15 cellular contexts compared by ENCODE assay signal in the genomic region with DNA sequence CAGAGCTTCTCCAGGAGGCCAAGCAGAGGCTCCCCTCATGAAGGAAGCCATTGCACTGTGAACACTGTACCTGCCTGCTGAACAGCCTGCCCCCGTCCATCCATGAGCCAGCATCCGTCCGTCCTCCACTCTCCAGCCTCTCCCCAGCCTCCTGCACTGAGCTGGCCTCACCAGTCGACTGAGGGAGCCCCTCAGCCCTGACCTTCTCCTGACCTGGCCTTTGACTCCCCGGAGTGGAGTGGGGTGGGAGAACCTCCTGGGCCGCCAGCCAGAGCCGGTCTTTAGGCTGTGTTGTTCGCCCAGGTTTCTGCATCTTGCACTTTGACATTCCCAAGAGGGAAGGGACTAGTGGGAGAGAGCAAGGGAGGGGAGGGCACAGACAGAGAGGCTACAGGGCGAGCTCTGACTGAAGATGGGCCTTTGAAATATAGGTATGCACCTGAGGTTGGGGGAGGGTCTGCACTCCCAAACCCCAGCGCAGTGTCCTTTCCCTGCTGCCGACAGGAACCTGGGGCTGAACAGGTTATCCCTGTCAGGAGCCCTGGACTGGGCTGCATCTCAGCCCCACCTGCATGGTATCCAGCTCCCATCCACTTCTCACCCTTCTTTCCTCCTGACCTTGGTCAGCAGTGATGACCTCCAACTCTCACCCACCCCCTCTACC. TPM values are rescaled to one million over a fixed set of nuclear protein-coding genes. Genes with fewer than 3 reads are reported as not detected.
DNase-seq lines count a peak whose midpoint lies in the region; ATAC-seq and TF ChIP-seq lines count a peak whose summit lies in the region.
"Had no signal": no experiment of that assay in that cellular context is flagged by ENCODE, and none has a peak within 500 bp of the region (broad histone marks: within the 10 kb centered on the region; RNA-seq: fewer than 3 reads in every experiment).

No MANE protein-coding gene starts in this region.

- H3K27ac Mint-ChIP-seq in stimulated activated naive B cell treated with anti-CD40 and anti-IgM and Interleukin-4, amounts not matched to agents 10 μg/mL and 1 μg/mL and 100 μg/mL, for 72 hours: peak overlapping the region; percentile 79
- no peak overlapping the region for H3K27ac Mint-ChIP-seq in type B pancreatic cell

- H3K4me1 ChIP-seq in body of pancreas: peaks cover 61% of the 10 kb centered on the region

- TF ChIP-seq CTCF in body of pancreas (IDR thresholded peaks at IDR 0.05) (no peak), type B pancreatic cell (conservative IDR thresholded peaks at IDR 0.05) (no peak)

- ATAC-seq in body of pancreas (no peak), HG03354 (IDR thresholded peaks at IDR 0.05; ENCODE audit: poor library complexity, severe bottlenecking, unreplicated experiment) (no peak)
- ATAC-seq in stimulated activated naive B cell treated with anti-CD40 and anti-IgM and Interleukin-4, amounts not matched to agents 10 μg/mL and 1 μg/mL and 100 μg/mL, for 72 hours (replicated peaks): peak in 1 of 2 donors; percentile 0
- ATAC-seq: activated T-cell treated with anti-CD3 and anti-CD28 coated beads, Interleukin-2, amount 50 U/mL, for 4 hours had no signal

- H3K36me3 ChIP-seq in body of pancreas (replicated peaks in 1 of 2; ENCODE audit: insufficient read depth in 1 of 2, low read depth in 2 of 2): no peaks in the 10 kb centered on the region

- peak; percentile 13 for DNase-seq in D341Med (ENCODE audit: low spot score)
- DNase-seq in body of pancreas: no peak
- peak; percentile 80 for DNase-seq in mesenteric fat pad (ENCODE audit: low spot score)
- no peak for DNase-seq in stimulated activated naive B cell treated with anti-CD40 and anti-IgM and Interleukin-4, amounts not matched to agents 10 μg/mL and 1 μg/mL and 100 μg/mL, for 72 hours
- DNase-seq in A172 (ENCODE audit: low spot score): no peak
- no peak for DNase-seq in type B pancreatic cell (ENCODE audit: extremely low spot score, unreplicated experiment)
- no peak for DNase-seq in NCI-H82 (lab: John Stamatoyannopoulos, UW)
- DNase-seq: activated CD4-positive, CD25-positive, alpha-beta regulatory T cell treated with anti-CD3 and anti-CD28 coated beads, Interleukin-2, amount 50 U/mL, for 72 hours; activated T-cell treated with anti-CD3 and anti-CD28 coated beads, Interleukin-2, amount 50 U/mL, for 4 hours; aorta; dorsolateral prefrontal cortex; stimulated activated CD4-positive, alpha-beta T cell treated with anti-CD3 and anti-CD28 coated beads, Interleukin-4, amount 100 ng/mL, for 1 hour; stimulated activated naive CD4-positive, alpha-beta T cell treated with Interleukin-2 at 50 U/mL for 16 hours had no signal

- peaks cover 19 to 20% of the 10 kb centered on the region in 2 donors for H3K4me1 Mint-ChIP-seq in stimulated activated naive B cell treated with anti-CD40 and anti-IgM and Interleukin-4, amounts not matched to agents 10 μg/mL and 1 μg/mL and 100 μg/mL, for 72 hours
- H3K4me1 Mint-ChIP-seq in type B pancreatic cell (ENCODE audit: unreplicated experiment): peaks cover 15% of the 10 kb centered on the region

- no peak for TF ChIP-seq POLR2A in body of pancreas (IDR thresholded peaks at IDR 0.05)

- WGBS in body of pancreas, 2 donors: 80 to 81% methylated on average over 9 to 11 of the region's 11 CpGs

- intact Hi-C loops in body of pancreas (cut with DNase I): loop anchor here (10.0 kb wide), 1 partner anchor 45 kb away; no protein-coding TSS in a partner anchor

- no peaks in the 10 kb centered on the region for H3K27me3 ChIP-seq in body of pancreas
- H3K27me3 ChIP-seq: dorsolateral prefrontal cortex had no signal

- peaks cover 0 to 4% of the 10 kb centered on the region in 2 donors for H3K27me3 Mint-ChIP-seq in stimulated activated naive B cell treated with anti-CD40 and anti-IgM and Interleukin-4, amounts not matched to agents 10 μg/mL and 1 μg/mL and 100 μg/mL, for 72 hours
- no peaks in the 10 kb centered on the region for H3K27me3 Mint-ChIP-seq in type B pancreatic cell

- H3K9me3 ChIP-seq in body of pancreas: no peaks in the 10 kb centered on the region

- no peaks in the 10 kb centered on the region for H3K9me3 Mint-ChIP-seq in stimulated activated naive B cell treated with anti-CD40 and anti-IgM and Interleukin-4, amounts not matched to agents 10 μg/mL and 1 μg/mL and 100 μg/mL, for 72 hours
- no peaks in the 10 kb centered on the region for H3K9me3 Mint-ChIP-seq in type B pancreatic cell
- H3K9me3 Mint-ChIP-seq: activated T-cell treated with anti-CD3 and anti-CD28 coated beads, Interleukin-2, amount 50 U/mL, for 4 hours had no signal

- peak overlapping the region in 1 of 2 donors; percentile 39 for H3K4me3 Mint-ChIP-seq in stimulated activated naive B cell treated with anti-CD40 and anti-IgM and Interleukin-4, amounts not matched to agents 10 μg/mL and 1 μg/mL and 100 μg/mL, for 72 hours
- no peak overlapping the region for H3K4me3 Mint-ChIP-seq in type B pancreatic cell
- H3K4me3 Mint-ChIP-seq: activated T-cell treated with anti-CD3 and anti-CD28 coated beads, Interleukin-2, amount 50 U/mL, for 4 hours had no signal

- H3K36me3 Mint-ChIP-seq in stimulated activated naive B cell treated with anti-CD40 and anti-IgM and Interleukin-4, amounts not matched to agents 10 μg/mL and 1 μg/mL and 100 μg/mL, for 72 hours: peaks cover 52 to 63% of the 10 kb centered on the region in 2 donors
- H3K36me3 Mint-ChIP-seq in type B pancreatic cell: peaks cover 15% of the 10 kb centered on the region

- H3K4me3 ChIP-seq in body of pancreas: no peak overlapping the region
- H3K4me3 ChIP-seq: dorsolateral prefrontal cortex had no signal

- peak overlapping the region in 3 of 4 donors; percentile 8 to 64 (median 58) for H3K27ac ChIP-seq in body of pancreas

RNA-seq across cellular contexts. Expression of a gene that starts 19.1 kb away (rescaled TPM):
- total RNA-seq in body of pancreas (10 to 100 TPM; 26.7 to 60.7 TPM), mesenteric fat pad (228 TPM), type B pancreatic cell (ENCODE audit: low replicate concordance) (10.9 and 15.2 TPM in 2 replicates)
- total RNA-seq in A172 (2014; rRNA removed; shearing (Covaris generic)): 46.2 and 61.2 TPM in 2 replicates
- total RNA-seq: OCI-LY7 had no signal

RNA-seq across cellular contexts. Expression of a gene that starts 54.8 kb away (rescaled TPM):
- total RNA-seq in body of pancreas (10 to 100 TPM; 38.4 to 61.6 TPM), mesenteric fat pad (123 TPM), type B pancreatic cell (ENCODE audit: low replicate concordance) (87.1 and 88.1 TPM in 2 replicates)
- total RNA-seq in A172 (2014; rRNA removed; shearing (Covaris generic)): 36.6 and 37.6 TPM in 2 replicates

Comparison
In these comparisons a context has a peak if more than half of its experiments do, and no peak if none do; other contexts are left out.
1. DNase-seq: peak in D341Med (single experiment) and mesenteric fat pad (single experiment); none in body of pancreas (0 of 4), stimulated activated naive B cell treated with anti-CD40 and anti-IgM and Interleukin-4, amounts not matched to agents 10 μg/mL and 1 μg/mL and 100 μg/mL, for 72 hours (single experiment), A172 (single experiment), type B pancreatic cell (single experiment) and NCI-H82 (single experiment).